In the genomic region with DNA sequence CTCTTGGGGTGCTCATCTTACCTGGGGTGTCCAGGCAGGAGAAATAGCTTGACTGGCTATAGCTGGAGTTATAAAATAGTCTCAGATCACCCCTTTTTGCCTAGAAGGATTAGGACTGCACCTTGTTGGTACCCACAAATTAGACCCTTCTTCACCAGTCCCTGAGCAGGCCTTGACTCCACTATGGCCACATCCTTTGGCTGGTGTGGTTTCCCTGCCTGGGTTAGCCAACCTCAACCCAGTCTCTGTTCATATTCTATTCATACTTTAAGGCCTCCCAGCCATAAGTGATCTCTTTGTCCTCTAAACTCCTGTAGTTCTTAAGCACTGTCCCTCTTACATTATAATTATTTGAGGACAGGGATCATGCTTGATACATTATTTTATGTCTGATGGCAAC, we compare ENCODE assay signal across 26 cellular contexts.
DNase-seq lines count a peak whose midpoint lies in the region; ATAC-seq and TF ChIP-seq lines count a peak whose summit lies in the region.
"Had no signal": no experiment of that assay in that cellular context is flagged by ENCODE, and none has a peak within 500 bp of the region (broad histone marks: within the 10 kb centered on the region; RNA-seq: fewer than 3 reads in every experiment).

No MANE protein-coding gene starts in this region.

- H3K4me1 Mint-ChIP-seq in activated CD8-positive, alpha-beta memory T cell treated with anti-CD3 and anti-CD28 coated beads, Interleukin-2, amount 10 ng/mL, durations not matched to agents 7 days and 5 days = peaks cover 18% of the 10 kb centered on the region
- H3K4me1 Mint-ChIP-seq: CD14-positive monocyte; CD4-positive, alpha-beta memory T cell; CD4-positive, CD25-positive, alpha-beta regulatory T cell; CD8-positive, alpha-beta memory T cell had no signal

- no peaks in the 10 kb centered on the region for H3K27me3 Mint-ChIP-seq in activated CD8-positive, alpha-beta memory T cell treated with anti-CD3 and anti-CD28 coated beads, Interleukin-2, amount 10 ng/mL, durations not matched to agents 7 days and 5 days
- H3K27me3 Mint-ChIP-seq: CD4-positive, alpha-beta memory T cell; CD4-positive, CD25-positive, alpha-beta regulatory T cell; CD8-positive, alpha-beta memory T cell had no signal

- no peak overlapping the region for H3K4me3 ChIP-seq in GM12865 (ENCODE audit: low read depth, low read length)
- H3K4me3 ChIP-seq: BLaER1, GM12878 had no signal

- H3K9me3 Mint-ChIP-seq in activated CD8-positive, alpha-beta memory T cell treated with anti-CD3 and anti-CD28 coated beads, Interleukin-2, amount 10 ng/mL, durations not matched to agents 7 days and 5 days (ENCODE audit: low read depth) = no peaks in the 10 kb centered on the region
- H3K9me3 Mint-ChIP-seq: CD14-positive monocyte; CD4-positive, alpha-beta memory T cell; CD4-positive, CD25-positive, alpha-beta regulatory T cell had no signal

- no peak overlapping the region for H3K27ac Mint-ChIP-seq in activated CD8-positive, alpha-beta memory T cell treated with anti-CD3 and anti-CD28 coated beads, Interleukin-2, amount 10 ng/mL, durations not matched to agents 7 days and 5 days
- H3K27ac Mint-ChIP-seq: CD4-positive, alpha-beta memory T cell; CD4-positive, CD25-positive, alpha-beta regulatory T cell; CD8-positive, alpha-beta memory T cell had no signal

- peaks cover 2% of the 10 kb centered on the region for H3K36me3 Mint-ChIP-seq in activated CD8-positive, alpha-beta memory T cell treated with anti-CD3 and anti-CD28 coated beads, Interleukin-2, amount 10 ng/mL, durations not matched to agents 7 days and 5 days
- H3K36me3 Mint-ChIP-seq: CD4-positive, alpha-beta memory T cell; CD4-positive, CD25-positive, alpha-beta regulatory T cell; CD8-positive, alpha-beta memory T cell had no signal

- peak; percentile 16 for ATAC-seq in activated CD8-positive, alpha-beta memory T cell treated with anti-CD3 and anti-CD28 coated beads, Interleukin-2, amount 10 ng/mL, durations not matched to agents 7 days and 5 days
- ATAC-seq in GM18907 (IDR thresholded peaks at IDR 0.05; ENCODE audit: unreplicated experiment) = peak; percentile 65
- no peak for ATAC-seq in GM19452 (IDR thresholded peaks at IDR 0.05; ENCODE audit: unreplicated experiment)
- ATAC-seq in GM18517 (IDR thresholded peaks at IDR 0.05; ENCODE audit: unreplicated experiment) = no peak
- ATAC-seq: GM12878 had no signal

- peak; percentile 55 for DNase-seq in activated CD8-positive, alpha-beta memory T cell treated with anti-CD3 and anti-CD28 coated beads, Interleukin-2, amount 10 ng/mL, durations not matched to agents 7 days and 5 days
- no peak for DNase-seq in activated CD8-positive, alpha-beta memory T cell treated with anti-CD3 and anti-CD28 coated beads, Interleukin-2, amount 50 U/mL, for 4 hours
- DNase-seq in GM12865 (ENCODE audit: low read depth) (peak; percentile 1), myocyte (ENCODE audit: low read depth) (peak; percentile 6), UCSD-AML1 (lab: John Stamatoyannopoulos, UW; ENCODE audit: unreplicated experiment) (no peak)
- DNase-seq: 8988T; ACHN; BE2C; C1 segment of cervical spinal cord; CD4-positive, alpha-beta memory T cell; CD4-positive, CD25-positive, alpha-beta regulatory T cell; CD8-positive, alpha-beta memory T cell; COR-L47; DMS 273 treated with DMSO at 0.1 percent for 48 hours; DMS153; DMS53; DMS79; DND-41; EL; GF-D8 had no signal

- TF ChIP-seq CTCF in GM12865 (IDR thresholded peaks at IDR 0.05; ENCODE audit: insufficient read depth, low read depth, low read length, missing control alignments) = no peak

- no peak overlapping the region for H3K4me3 Mint-ChIP-seq in activated CD8-positive, alpha-beta memory T cell treated with anti-CD3 and anti-CD28 coated beads, Interleukin-2, amount 10 ng/mL, durations not matched to agents 7 days and 5 days
- H3K4me3 Mint-ChIP-seq: CD14-positive monocyte; CD4-positive, alpha-beta memory T cell; CD4-positive, CD25-positive, alpha-beta regulatory T cell; CD8-positive, alpha-beta memory T cell had no signal

- CTCF ChIA-PET in activated CD8-positive, alpha-beta memory T cell treated with anti-CD3 and anti-CD28 coated beads, Interleukin-2, amount 10 ng/mL, durations not matched to agents 7 days and 5 days (lab: Charles Lee) = no interaction called here

Comparison
In these comparisons a context has a peak if more than half of its experiments do, and no peak if none do; other contexts are left out.
1. DNase-seq: peak in activated CD8-positive, alpha-beta memory T cell treated with anti-CD3 and anti-CD28 coated beads, Interleukin-2, amount 10 ng/mL, durations not matched to agents 7 days and 5 days (single experiment), GM12865 (single experiment) and myocyte (single experiment); none in activated CD8-positive, alpha-beta memory T cell treated with anti-CD3 and anti-CD28 coated beads, Interleukin-2, amount 50 U/mL, for 4 hours (single experiment) and UCSD-AML1 (single experiment).
2. ATAC-seq: peak in activated CD8-positive, alpha-beta memory T cell treated with anti-CD3 and anti-CD28 coated beads, Interleukin-2, amount 10 ng/mL, durations not matched to agents 7 days and 5 days (single experiment) and GM18907 (single experiment); none in GM19452 (single experiment) and GM18517 (single experiment).